Comparison of ENCODE assay signal across 1 cellular context in genomic region chr1:31667065-31667785, GRCh38.
TF ChIP-seq lines count a peak whose summit lies in the region.

No MANE protein-coding gene starts in this region.

TF ChIP-seq in HEK293, 187 proteins besides CTCF, POLR2A, EP300 and RAD21 (continued from another document):
- TF ChIP-seq, protein P1, sequence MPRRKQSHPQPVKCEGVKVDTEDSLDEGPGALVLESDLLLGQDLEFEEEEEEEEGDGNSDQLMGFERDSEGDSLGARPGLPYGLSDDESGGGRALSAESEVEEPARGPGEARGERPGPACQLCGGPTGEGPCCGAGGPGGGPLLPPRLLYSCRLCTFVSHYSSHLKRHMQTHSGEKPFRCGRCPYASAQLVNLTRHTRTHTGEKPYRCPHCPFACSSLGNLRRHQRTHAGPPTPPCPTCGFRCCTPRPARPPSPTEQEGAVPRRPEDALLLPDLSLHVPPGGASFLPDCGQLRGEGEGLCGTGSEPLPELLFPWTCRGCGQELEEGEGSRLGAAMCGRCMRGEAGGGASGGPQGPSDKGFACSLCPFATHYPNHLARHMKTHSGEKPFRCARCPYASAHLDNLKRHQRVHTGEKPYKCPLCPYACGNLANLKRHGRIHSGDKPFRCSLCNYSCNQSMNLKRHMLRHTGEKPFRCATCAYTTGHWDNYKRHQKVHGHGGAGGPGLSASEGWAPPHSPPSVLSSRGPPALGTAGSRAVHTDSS (tag by site-specific recombination; IDR thresholded peaks at IDR 0.05), result no peak
- TF ChIP-seq ZBTB44 (tag by site-specific recombination; IDR thresholded peaks at IDR 0.05) (no peak), ZIC2 (tag by site-specific recombination; IDR thresholded peaks at IDR 0.05) (peak; percentile 38)
- TF ChIP-seq, protein P2, sequence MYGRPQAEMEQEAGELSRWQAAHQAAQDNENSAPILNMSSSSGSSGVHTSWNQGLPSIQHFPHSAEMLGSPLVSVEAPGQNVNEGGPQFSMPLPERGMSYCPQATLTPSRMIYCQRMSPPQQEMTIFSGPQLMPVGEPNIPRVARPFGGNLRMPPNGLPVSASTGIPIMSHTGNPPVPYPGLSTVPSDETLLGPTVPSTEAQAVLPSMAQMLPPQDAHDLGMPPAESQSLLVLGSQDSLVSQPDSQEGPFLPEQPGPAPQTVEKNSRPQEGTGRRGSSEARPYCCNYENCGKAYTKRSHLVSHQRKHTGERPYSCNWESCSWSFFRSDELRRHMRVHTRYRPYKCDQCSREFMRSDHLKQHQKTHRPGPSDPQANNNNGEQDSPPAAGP (tag by site-specific recombination; IDR thresholded peaks at IDR 0.05), result no peak
